ENCODE assay signal across 10 cellular contexts in the genomic region with DNA sequence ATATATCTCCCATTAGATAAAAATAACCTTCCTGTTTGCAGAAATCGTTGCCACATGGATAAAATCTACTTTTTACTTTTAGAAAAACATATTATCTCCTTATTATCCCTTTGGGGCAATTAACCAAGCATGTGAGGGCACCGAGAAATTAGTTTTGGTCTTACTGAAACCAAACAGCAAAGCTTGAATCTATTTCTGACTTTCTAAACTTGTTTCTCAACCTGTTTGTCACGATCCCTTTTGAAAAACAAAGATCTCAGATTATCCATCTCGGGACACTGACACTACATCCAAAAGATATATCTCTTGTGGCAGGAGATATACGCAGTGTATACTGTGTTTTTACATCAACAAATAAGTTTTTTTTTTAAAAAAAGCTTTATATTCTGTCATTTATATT. TPM values are rescaled to one million over a fixed set of nuclear protein-coding genes. Genes with fewer than 3 reads are reported as not detected.
A peak's percentile ranks its signal among the peaks of the same experiment; 100 is the strongest.
DNase-seq lines count a peak whose midpoint lies in the region; ATAC-seq, FAIRE-seq and TF ChIP-seq lines count a peak whose summit lies in the region.
"Had no signal": no experiment of that assay in that cellular context is flagged by ENCODE, and none has a peak within 500 bp of the region (broad histone marks: within the 10 kb centered on the region; RNA-seq: fewer than 3 reads in every experiment).

No MANE protein-coding gene starts in this region.

- H3K4me2 ChIP-seq in astrocyte (ENCODE audit: low read length), result peak overlapping the region; percentile 87

- H3K9me3 ChIP-seq in HEK293 (ENCODE audit: control insufficient read depth, insufficient read depth, low read depth, low read length) (no peaks in the 10 kb centered on the region), astrocyte (ENCODE audit: insufficient read depth, low read depth, low read length) (no peaks in the 10 kb centered on the region)

- ATAC-seq in memory B cell (ENCODE audit: low read depth), result no peak
- ATAC-seq in HG02642 (IDR thresholded peaks at IDR 0.05; ENCODE audit: poor library complexity, unreplicated experiment), result no peak
- no peak for ATAC-seq in GM18502 (IDR thresholded peaks at IDR 0.05; ENCODE audit: poor library complexity, unreplicated experiment)
- no peak for ATAC-seq in HG02938 (IDR thresholded peaks at IDR 0.05; ENCODE audit: unreplicated experiment)

- POLR2A ChIA-PET in AG04449 (lab: Yijun Ruan, JAX), result no interaction called here
- POLR2A ChIA-PET in HEK293 (lab: Yijun Ruan, JAX), result interaction anchor here (1.0 kb wide), 1 partner anchor 70 kb away, joined by 4 read pairs; the partner anchor contains the start of gene ISCA1

- H3K36me3 Mint-ChIP-seq in astrocyte (ENCODE audit: low read depth, unreplicated experiment) (peaks cover 8% of the 10 kb centered on the region), memory B cell (peaks cover 6% of the 10 kb centered on the region)

- H3K27me3 Mint-ChIP-seq in astrocyte (ENCODE audit: low read depth, unreplicated experiment) (no peaks in the 10 kb centered on the region), memory B cell (no peaks in the 10 kb centered on the region)

- DNase-seq in AG04449 (ENCODE audit: low read depth, low spot score), result no peak
- DNase-seq in astrocyte (ENCODE audit: low read depth), result no peak
- no peak for DNase-seq in memory B cell (ENCODE audit: low spot score in 2 of 2)
- DNase-seq in stimulated activated CD4-positive, alpha-beta T cell treated with anti-CD3 and anti-CD28 coated beads, Interleukin-2, amount 100 ng/mL, for 48 hours, result no peak
- DNase-seq: occipital lobe, substantia nigra had no signal

- H3K9ac ChIP-seq in astrocyte (ENCODE audit: low read length), result no peak overlapping the region

- H3K9me3 Mint-ChIP-seq in astrocyte (ENCODE audit: unreplicated experiment) (peaks cover 2% of the 10 kb centered on the region), memory B cell (no peaks in the 10 kb centered on the region)

- H3K27ac Mint-ChIP-seq in astrocyte (ENCODE audit: unreplicated experiment) (no peak overlapping the region), memory B cell (peak overlapping the region; percentile 71)

- no peak overlapping the region for H3K27ac ChIP-seq in HEK293 (ENCODE audit: extremely low read depth, low read depth, low read length)
- H3K27ac ChIP-seq in astrocyte (ENCODE audit: low read depth, low read length), result no peak overlapping the region

- H3K4me1 Mint-ChIP-seq in astrocyte (ENCODE audit: low read depth, unreplicated experiment) (peaks cover 22% of the 10 kb centered on the region), memory B cell (peaks cover 28% of the 10 kb centered on the region)

- no peak for FAIRE-seq in astrocyte (lab: Jason Lieb, UNC)

- H4K20me1 ChIP-seq in astrocyte (ENCODE audit: insufficient read depth, low read length), result peaks cover 24% of the 10 kb centered on the region

- peaks cover 70% of the 10 kb centered on the region for H3K79me2 ChIP-seq in astrocyte (ENCODE audit: insufficient read depth, low read length)

- peaks cover 8% of the 10 kb centered on the region for H3K4me1 ChIP-seq in HEK293 (ENCODE audit: control insufficient read depth, insufficient read depth, low read length)
- H3K4me1 ChIP-seq in astrocyte (ENCODE audit: insufficient read depth, low read length), result peaks cover 19% of the 10 kb centered on the region

- H3K4me3 Mint-ChIP-seq in astrocyte (ENCODE audit: unreplicated experiment) (peak overlapping the region; percentile 70), memory B cell (peak overlapping the region; percentile 81)

- TF ChIP-seq CTCF in AG04449 (IDR thresholded peaks at IDR 0.05; ENCODE audit: insufficient read depth, low read length, missing control alignments) (no peak), HEK293 (tag by site-specific recombination; IDR thresholded peaks at IDR 0.05) (no peak), astrocyte (IDR thresholded peaks at IDR 0.05; ENCODE audit: insufficient read depth, low read depth, low read length) (no peak)

- CTCF ChIA-PET in AG04449 (lab: Yijun Ruan, JAX), result no interaction called here
- CTCF ChIA-PET in HEK293 (lab: Yijun Ruan, JAX), result no interaction called here

- H3K4me3 ChIP-seq in AG04449 (ENCODE audit: low read depth, low read length) (peak overlapping the region; percentile 27), HEK293 (ENCODE audit: low read depth, low read length) (peak overlapping the region; percentile 25), astrocyte (ENCODE audit: insufficient read depth, low read depth, low read length) (peak overlapping the region; percentile 88)

- no peak overlapping the region for H2AFZ ChIP-seq in astrocyte (ENCODE audit: low read depth, low read length)

- H3K27me3 ChIP-seq in astrocyte (ENCODE audit: insufficient read depth, low read length), result no peaks in the 10 kb centered on the region

- peaks cover 0 to 6% of the 10 kb centered on the region in 2 experiments; a peak in 1 of 3 replicates for H3K36me3 ChIP-seq in HEK293 (ENCODE audit: control insufficient read depth in 2 of 2, insufficient read depth in 1 of 2, low read length in 2 of 2)
- H3K36me3 ChIP-seq in astrocyte (ENCODE audit: insufficient read depth, low read length), result peaks cover 13% of the 10 kb centered on the region

TF ChIP-seq in HEK293, 187 proteins besides CTCF, POLR2A, EP300 and RAD21:
- TF ChIP-seq, protein P1, sequence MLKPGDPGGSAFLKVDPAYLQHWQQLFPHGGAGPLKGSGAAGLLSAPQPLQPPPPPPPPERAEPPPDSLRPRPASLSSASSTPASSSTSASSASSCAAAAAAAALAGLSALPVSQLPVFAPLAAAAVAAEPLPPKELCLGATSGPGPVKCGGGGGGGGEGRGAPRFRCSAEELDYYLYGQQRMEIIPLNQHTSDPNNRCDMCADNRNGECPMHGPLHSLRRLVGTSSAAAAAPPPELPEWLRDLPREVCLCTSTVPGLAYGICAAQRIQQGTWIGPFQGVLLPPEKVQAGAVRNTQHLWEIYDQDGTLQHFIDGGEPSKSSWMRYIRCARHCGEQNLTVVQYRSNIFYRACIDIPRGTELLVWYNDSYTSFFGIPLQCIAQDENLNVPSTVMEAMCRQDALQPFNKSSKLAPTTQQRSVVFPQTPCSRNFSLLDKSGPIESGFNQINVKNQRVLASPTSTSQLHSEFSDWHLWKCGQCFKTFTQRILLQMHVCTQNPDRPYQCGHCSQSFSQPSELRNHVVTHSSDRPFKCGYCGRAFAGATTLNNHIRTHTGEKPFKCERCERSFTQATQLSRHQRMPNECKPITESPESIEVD (tag by site-specific recombination; IDR thresholded peaks at IDR 0.05), result peak; percentile 95
- no peak for TF ChIP-seq ZNF530 (tag by site-specific recombination; IDR thresholded peaks at IDR 0.05; ENCODE audit: low read depth)
TF ChIP-seq in HEK293: peak in this region for 1.

RNA-seq across cellular contexts. Expression of gene TUT7, which starts 2.3 kb away (rescaled TPM):
- total RNA-seq in astrocyte, result 24.8 and 27.6 TPM in 2 replicates

Comparison
In these comparisons a context has a peak if more than half of its experiments do, and no peak if none do; other contexts are left out.
1. H3K4me3 ChIP-seq: peak in every context shown above with its lines; median percentile 88 in astrocyte; 27 in AG04449; 25 in HEK293.